ENCODE assay signal across 8 cellular contexts in genomic region chr10:9331583-9332008, GRCh38.
DNase-seq lines count a peak whose midpoint lies in the region; ATAC-seq and TF ChIP-seq lines count a peak whose summit lies in the region.

No MANE protein-coding gene starts in this region.

- peaks cover 12% of the 10 kb centered on the region for H3K27me3 Mint-ChIP-seq in activated CD8-positive, alpha-beta T cell treated with anti-CD3 and anti-CD28 coated beads for 36 hours
- H3K27me3 Mint-ChIP-seq in activated CD8-positive, alpha-beta T cell treated with anti-CD3 and anti-CD28 coated beads, Interleukin-2, amount 10 ng/mL, durations not matched to agents 7 days and 5 days (ENCODE audit: low read depth): peaks cover 21% of the 10 kb centered on the region

- POLR2A ChIA-PET in activated CD8-positive, alpha-beta T cell treated with anti-CD3 and anti-CD28 coated beads for 36 hours (lab: Charles Lee): no interaction called here
- POLR2A ChIA-PET in activated CD8-positive, alpha-beta T cell treated with anti-CD3 and anti-CD28 coated beads, Interleukin-2, amount 10 ng/mL, durations not matched to agents 7 days and 5 days (lab: Charles Lee): no interaction called here
- POLR2A ChIA-PET in HEK293T (lab: Yijun Ruan, JAX): no interaction called here

- H3K4me1 ChIP-seq in upper lobe of left lung: no peaks in the 10 kb centered on the region

- no peaks in the 10 kb centered on the region for H3K27me3 ChIP-seq in kidney epithelial cell (ENCODE audit: control insufficient read depth, insufficient read depth, low read length)
- no peaks in the 10 kb centered on the region for H3K27me3 ChIP-seq in upper lobe of left lung

- peak; percentile 79 for TF ChIP-seq CTCF in activated CD8-positive, alpha-beta T cell treated with anti-CD3 and anti-CD28 coated beads for 36 hours (IDR thresholded peaks at IDR 0.05)
- TF ChIP-seq CTCF in kidney epithelial cell (IDR thresholded peaks at IDR 0.05; ENCODE audit: insufficient read depth, low read length, poor library complexity, severe bottlenecking) (peak; percentile 63), upper lobe of left lung (IDR thresholded peaks at IDR 0.05) (peak; percentile 36 to 74 (median 63))

- WGBS in upper lobe of left lung, 2 donors: 17 to 23% methylated on average over 3 of the region's 3 CpGs

- H3K36me3 Mint-ChIP-seq in activated CD8-positive, alpha-beta T cell treated with anti-CD3 and anti-CD28 coated beads for 36 hours (ENCODE audit: low read depth): no peaks in the 10 kb centered on the region
- no peaks in the 10 kb centered on the region for H3K36me3 Mint-ChIP-seq in activated CD8-positive, alpha-beta T cell treated with anti-CD3 and anti-CD28 coated beads, Interleukin-2, amount 10 ng/mL, durations not matched to agents 7 days and 5 days (ENCODE audit: low read depth)

- H3K27ac Mint-ChIP-seq in activated CD8-positive, alpha-beta T cell treated with anti-CD3 and anti-CD28 coated beads for 36 hours: no peak overlapping the region
- H3K27ac Mint-ChIP-seq in activated CD8-positive, alpha-beta T cell treated with anti-CD3 and anti-CD28 coated beads, Interleukin-2, amount 10 ng/mL, durations not matched to agents 7 days and 5 days: no peak overlapping the region

- H3K4me3 ChIP-seq in kidney epithelial cell (ENCODE audit: low read depth, low read length) (no peak overlapping the region), upper lobe of left lung (no peak overlapping the region)

- no peak for TF ChIP-seq POLR2A in upper lobe of left lung (IDR thresholded peaks at IDR 0.05)

- H3K27ac ChIP-seq in upper lobe of left lung: no peak overlapping the region

- H3K36me3 ChIP-seq in kidney epithelial cell (ENCODE audit: control insufficient read depth, insufficient read depth, low read length) (no peaks in the 10 kb centered on the region), upper lobe of left lung (no peaks in the 10 kb centered on the region)

- peak; percentile 66 for ATAC-seq in activated CD8-positive, alpha-beta T cell treated with anti-CD3 and anti-CD28 coated beads for 36 hours
- ATAC-seq in activated CD8-positive, alpha-beta T cell treated with anti-CD3 and anti-CD28 coated beads, Interleukin-2, amount 10 ng/mL, durations not matched to agents 7 days and 5 days: no peak
- peak in 1 of 2 donors; percentile 77 for ATAC-seq in upper lobe of left lung (ENCODE audit: low FRiP score in 2 of 2)

- H3K9me3 Mint-ChIP-seq in activated CD8-positive, alpha-beta T cell treated with anti-CD3 and anti-CD28 coated beads for 36 hours: no peaks in the 10 kb centered on the region
- H3K9me3 Mint-ChIP-seq in activated CD8-positive, alpha-beta T cell treated with anti-CD3 and anti-CD28 coated beads, Interleukin-2, amount 10 ng/mL, durations not matched to agents 7 days and 5 days (ENCODE audit: insufficient read depth): no peaks in the 10 kb centered on the region

- no peaks in the 10 kb centered on the region for H3K9me3 ChIP-seq in upper lobe of left lung

- no peaks in the 10 kb centered on the region for H3K4me1 Mint-ChIP-seq in activated CD8-positive, alpha-beta T cell treated with anti-CD3 and anti-CD28 coated beads for 36 hours (ENCODE audit: low read depth)
- H3K4me1 Mint-ChIP-seq in activated CD8-positive, alpha-beta T cell treated with anti-CD3 and anti-CD28 coated beads, Interleukin-2, amount 10 ng/mL, durations not matched to agents 7 days and 5 days (ENCODE audit: low read depth): no peaks in the 10 kb centered on the region

- in situ Hi-C loops in T47D (cut with HindIII; ENCODE audit: low pct_unique_long_range_greater_than_20kb, low sequenced_read_pairs): no loop called here

- intact Hi-C loops in activated CD8-positive, alpha-beta T cell treated with anti-CD3 and anti-CD28 coated beads for 36 hours (cut with micrococcal nuclease): no loop called here

- CTCF ChIA-PET in activated CD8-positive, alpha-beta T cell treated with anti-CD3 and anti-CD28 coated beads for 36 hours (lab: Charles Lee): interaction anchor here (0.6 to 2.2 kb wide), 8 partner anchors 11 to 1806 kb away, joined by 3 to 6 read pairs (median 3); no protein-coding TSS in a partner anchor
- CTCF ChIA-PET in activated CD8-positive, alpha-beta T cell treated with anti-CD3 and anti-CD28 coated beads, Interleukin-2, amount 10 ng/mL, durations not matched to agents 7 days and 5 days (lab: Charles Lee): interaction anchor here (1.4 to 1.7 kb wide), 2 partner anchors 9 to 19 kb away, joined by 3 to 6 read pairs; no protein-coding TSS in a partner anchor
- CTCF ChIA-PET in HEK293T (lab: Yijun Ruan, JAX): interaction anchor here (0.6 to 0.8 kb wide), 2 partner anchors 11 to 650 kb away, joined by 3 to 4 read pairs; no protein-coding TSS in a partner anchor

- DNase-seq in activated CD8-positive, alpha-beta T cell treated with anti-CD3 and anti-CD28 coated beads for 36 hours: no peak
- DNase-seq in activated CD8-positive, alpha-beta T cell treated with anti-CD3 and anti-CD28 coated beads, Interleukin-2, amount 10 ng/mL, durations not matched to agents 7 days and 5 days: no peak
- DNase-seq in HEK293T (ENCODE audit: extremely low spot score) (peak; percentile 27), NCI-H226 (peak; percentile 23), T47D (ENCODE audit: low read depth in 1 of 2, low spot score in 1 of 2) (peak; percentile 61 to 65), kidney epithelial cell (ENCODE audit: low read depth) (no peak), upper lobe of left lung (no peak), NCI-H128 (lab: John Stamatoyannopoulos, UW; ENCODE audit: unreplicated experiment) (no peak)

- H3K4me3 Mint-ChIP-seq in activated CD8-positive, alpha-beta T cell treated with anti-CD3 and anti-CD28 coated beads for 36 hours: no peak overlapping the region
- no peak overlapping the region for H3K4me3 Mint-ChIP-seq in activated CD8-positive, alpha-beta T cell treated with anti-CD3 and anti-CD28 coated beads, Interleukin-2, amount 10 ng/mL, durations not matched to agents 7 days and 5 days

- TF ChIP-seq EP300 in upper lobe of left lung (IDR thresholded peaks at IDR 0.05): no peak

TF ChIP-seq in HEK293T, 16 proteins besides CTCF, POLR2A, EP300 and RAD21:
- TF ChIP-seq LEF1 (IDR thresholded peaks at IDR 0.05; ENCODE audit: borderline replicate concordance): no peak
- TF ChIP-seq FOXK2 (IDR thresholded peaks at IDR 0.05): no peak
- TF ChIP-seq CTBP1 (IDR thresholded peaks at IDR 0.05; ENCODE audit: borderline replicate concordance): no peak
- TF ChIP-seq ELF4 (IDR thresholded peaks at IDR 0.05): no peak
- no peak for TF ChIP-seq ZNF384 (IDR thresholded peaks at IDR 0.05)

Comparison
In these comparisons a context has a peak if more than half of its experiments do, and no peak if none do; other contexts are left out.
1. DNase-seq: peak in HEK293T (single experiment), NCI-H226 (single experiment) and T47D (2 of 2); none in activated CD8-positive, alpha-beta T cell treated with anti-CD3 and anti-CD28 coated beads for 36 hours (single experiment), activated CD8-positive, alpha-beta T cell treated with anti-CD3 and anti-CD28 coated beads, Interleukin-2, amount 10 ng/mL, durations not matched to agents 7 days and 5 days (single experiment), kidney epithelial cell (single experiment), upper lobe of left lung (0 of 2) and NCI-H128 (single experiment).
2. Peak in every context shown above with its lines, with median percentiles within 50 percentile points of each other: CTCF ChIP-seq.